8 cellular contexts compared by ENCODE assay signal in genomic region chr4:1869530-1870327, GRCh38. TPM values are rescaled to one million over a fixed set of nuclear protein-coding genes. Genes with fewer than 3 reads are reported as not detected.
DNase-seq lines count a peak whose midpoint lies in the region; ATAC-seq and TF ChIP-seq lines count a peak whose summit lies in the region.

No MANE protein-coding gene starts in this region.

- H3K4me1 ChIP-seq in BLaER1 (peaks cover 35% of the 10 kb centered on the region), endodermal cell (ENCODE audit: control insufficient read depth, insufficient read depth, low read length) (peaks cover 4% of the 10 kb centered on the region)

- peaks cover 21% of the 10 kb centered on the region for H4K20me1 ChIP-seq in BLaER1

- H3K27me3 ChIP-seq in BLaER1 (no peaks in the 10 kb centered on the region), endodermal cell (ENCODE audit: control insufficient read depth, insufficient read depth, low read length, poor library complexity, severe bottlenecking) (peaks cover 7% of the 10 kb centered on the region)

- peaks cover 5% of the 10 kb centered on the region; the same call in 1 of the 2 replicates for H3K36me3 ChIP-seq in BLaER1
- H3K36me3 ChIP-seq in endodermal cell (ENCODE audit: control insufficient read depth, insufficient read depth, low read length), result no peaks in the 10 kb centered on the region

- intact Hi-C loops in posterior vena cava (cut with DNase I), result no loop called here

- H3K9me3 ChIP-seq in BLaER1 (no peaks in the 10 kb centered on the region), endodermal cell (ENCODE audit: control insufficient read depth, low read length) (no peaks in the 10 kb centered on the region)

- H3K4me2 ChIP-seq in BLaER1, result peak overlapping the region; percentile 96

- H3K4me3 ChIP-seq in BLaER1, result peak overlapping the region; percentile 93
- peak overlapping the region; percentile 62 for H3K4me3 ChIP-seq in NB4 (ENCODE audit: low read depth, low read length)
- H3K4me3 ChIP-seq in endodermal cell (ENCODE audit: low read length), result peak overlapping the region; percentile 76

- DNase-seq in NB4 (ENCODE audit: low read depth) (no peak), endodermal cell (no peak), osteocyte (ENCODE audit: extremely low spot score, unreplicated experiment) (no peak), posterior vena cava (ENCODE audit: low spot score) (no peak)
- no peak for DNase-seq in stimulated activated CD8-positive, alpha-beta memory T cell treated with anti-CD3 and anti-CD28 coated beads, Interleukin-4, amount 100 ng/mL, for 48 hours
- no peak for DNase-seq in stimulated activated CD4-positive, alpha-beta T cell treated with anti-CD3 and anti-CD28 coated beads, Interleukin-4, amount 100 ng/mL, for 1 hour

- no peak for TF ChIP-seq POLR2A in NB4 (IDR thresholded peaks at IDR 0.05; ENCODE audit: extremely low read depth, insufficient read length)

- H3K27ac Mint-ChIP-seq in endodermal cell (peak overlapping the region; percentile 84), osteocyte (ENCODE audit: unreplicated experiment) (peak overlapping the region; percentile 92)

- peaks cover 23% of the 10 kb centered on the region for H3K4me1 Mint-ChIP-seq in endodermal cell
- peaks cover 30% of the 10 kb centered on the region for H3K4me1 Mint-ChIP-seq in osteocyte (ENCODE audit: unreplicated experiment)

- 43 to 62% methylated on average over 11 to 19 of the region's 19 CpGs for WGBS in endodermal cell (ENCODE audit: insufficient coverage in 1 of 2, insufficient read length in 1 of 2), 2 experiments

- H3K27ac ChIP-seq in BLaER1 (peak overlapping the region; percentile 99), endodermal cell (ENCODE audit: low read depth, low read length) (peak overlapping the region; percentile 93)

- H3K27me3 Mint-ChIP-seq in endodermal cell (ENCODE audit: insufficient read depth), result peaks cover 37% of the 10 kb centered on the region
- no peaks in the 10 kb centered on the region for H3K27me3 Mint-ChIP-seq in osteocyte (ENCODE audit: unreplicated experiment)

- no peak for TF ChIP-seq CTCF in NB4 (IDR thresholded peaks at IDR 0.05; ENCODE audit: low read depth, low read length)
- TF ChIP-seq CTCF in endodermal cell (conservative IDR thresholded peaks at IDR 0.05), result no peak
- TF ChIP-seq CTCF in osteocyte (IDR thresholded peaks at IDR 0.05), result no peak

- H3K9me3 Mint-ChIP-seq in endodermal cell, result no peaks in the 10 kb centered on the region
- H3K9me3 Mint-ChIP-seq in osteocyte (ENCODE audit: unreplicated experiment), result no peaks in the 10 kb centered on the region

- H3K9ac ChIP-seq in BLaER1 (peak overlapping the region; percentile 97), endodermal cell (ENCODE audit: extremely low read depth, low read length, poor library complexity, severe bottlenecking) (peak overlapping the region; percentile 76)

- peak overlapping the region; percentile 65 for H3K4me3 Mint-ChIP-seq in endodermal cell
- peak overlapping the region; percentile 77 for H3K4me3 Mint-ChIP-seq in osteocyte (ENCODE audit: unreplicated experiment)

- ATAC-seq in GM21381 (IDR thresholded peaks at IDR 0.05; ENCODE audit: unreplicated experiment), result peak; percentile 1

- H3K36me3 Mint-ChIP-seq in endodermal cell (ENCODE audit: low read depth) (no peaks in the 10 kb centered on the region), osteocyte (ENCODE audit: unreplicated experiment) (no peaks in the 10 kb centered on the region)

RNA-seq across cellular contexts. Expression of gene NSD2, which starts 1.5 kb away (rescaled TPM):
- total RNA-seq in endodermal cell (100 to 1,000 TPM; 153 to 208 TPM), osteocyte (63.4 and 66.4 TPM in 2 replicates), posterior vena cava (10 to 100 TPM; 33.5 to 45.4 TPM)
- polyA plus RNA-seq in endodermal cell (2013, experiment 1 of 2), result 137 TPM
- polyA plus RNA-seq in endodermal cell (2013, experiment 2 of 2), result 132 TPM

RNA-seq across cellular contexts. Expression of gene LETM1, which starts 13.8 kb away (rescaled TPM):
- total RNA-seq in endodermal cell (10 to 100 TPM; 45.7 to 52.4 TPM), osteocyte (48.2 and 49.9 TPM in 2 replicates), posterior vena cava (10 to 100 TPM; 22.0 to 25.7 TPM)
- 22.3 TPM for polyA plus RNA-seq in endodermal cell (2013, experiment 1 of 2)
- polyA plus RNA-seq in endodermal cell (2013, experiment 2 of 2), result 22.7 TPM
